In genomic region chr1:6795661-6796060, GRCh38 we compare ENCODE assay signal across 15 cellular contexts. TPM values are rescaled to one million over a fixed set of nuclear protein-coding genes. Genes with fewer than 3 reads are reported as not detected.
DNase-seq lines count a peak whose midpoint lies in the region; ATAC-seq and TF ChIP-seq lines count a peak whose summit lies in the region.
"Had no signal": no experiment of that assay in that cellular context is flagged by ENCODE, and none has a peak within 500 bp of the region (broad histone marks: within the 10 kb centered on the region; RNA-seq: fewer than 3 reads in every experiment).

No MANE protein-coding gene starts in this region.

- H3K9me3 ChIP-seq in A673 (ENCODE audit: low read depth, low read length, poor library complexity, severe bottlenecking): no peaks in the 10 kb centered on the region
- H3K9me3 ChIP-seq in body of pancreas: no peaks in the 10 kb centered on the region
- no peaks in the 10 kb centered on the region for H3K9me3 ChIP-seq in CD4-positive, alpha-beta memory T cell (ENCODE audit: control insufficient read depth in 1 of 2, low read length in 2 of 2)
- H3K9me3 ChIP-seq: BE2C, esophagus squamous epithelium had no signal

- WGBS in body of pancreas, 2 donors: 24 to 26% methylated on average over 2 of the region's 2 CpGs

- H3K36me3 Mint-ChIP-seq in CD4-positive, alpha-beta memory T cell: peaks cover 0 to 23% of the 10 kb centered on the region in 2 donors

- CTCF ChIA-PET in A673 (lab: Charles Lee) (interaction anchor here (1.1 kb wide), 1 partner anchor 11 kb away, joined by 17 read pairs; the partner anchor contains the start of gene CAMTA1), HEK293T (lab: Yijun Ruan, JAX) (interaction anchor here (0.7 kb wide), 1 partner anchor 232 kb away, joined by 3 read pairs; no protein-coding TSS in a partner anchor)
- CTCF ChIA-PET in CD4-positive, alpha-beta memory T cell (lab: Charles Lee; ENCODE audit: partially characterized antibody): interaction anchor here (0.7 kb wide), 1 partner anchor 560 kb away, joined by 3 read pairs; the partner anchor contains the start of gene ICMT

- no peak for TF ChIP-seq CTCF in A673 (conservative IDR thresholded peaks at IDR 0.05; ENCODE audit: low read depth, low read length)
- no peak for TF ChIP-seq CTCF in body of pancreas (IDR thresholded peaks at IDR 0.05)

- peaks cover 11 to 35% (median 23%) of the 10 kb centered on the region in 4 donors for H3K4me1 Mint-ChIP-seq in CD4-positive, alpha-beta memory T cell

- no peak for TF ChIP-seq POLR2A in body of pancreas (IDR thresholded peaks at IDR 0.05)

- H3K4me3 ChIP-seq in A673 (ENCODE audit: low read depth, low read length, poor library complexity, severe bottlenecking) (no peak overlapping the region), body of pancreas (no peak overlapping the region)
- H3K4me3 ChIP-seq in CD4-positive, alpha-beta memory T cell (ENCODE audit: low read length in 2 of 2): no peak overlapping the region
- H3K4me3 ChIP-seq: esophagus squamous epithelium had no signal

- H3K9me3 Mint-ChIP-seq in CD4-positive, alpha-beta memory T cell: no peaks in the 10 kb centered on the region
- H3K9me3 Mint-ChIP-seq: activated T-helper 2 cell treated with anti-CD3 and anti-CD28 coated beads, Interferon-gamma antibody, Interleukin-2, Interleukin-4, amounts not matched to agents 10 μg/mL and 5 μg/mL and 100 μg/mL, durations not matched to agents 14 hours and 24 hours and 36 hours; T-helper 1 cell treated with Interleukin-12 subunit alpha and Interleukin-12 subunit beta and Interleukin-4 antibody, amounts not matched to agents 30 μg/mL and 1 μg/mL, for 36 hours had no signal

- no peak overlapping the region for H3K4me3 Mint-ChIP-seq in CD4-positive, alpha-beta memory T cell
- H3K4me3 Mint-ChIP-seq: T-helper 1 cell treated with Interleukin-12 subunit alpha and Interleukin-12 subunit beta and Interleukin-4 antibody, amounts not matched to agents 30 μg/mL and 1 μg/mL, for 36 hours had no signal

- POLR2A ChIA-PET in A673 (lab: Charles Lee; ENCODE audit: low non-redundant PET) (no interaction called here), HEK293T (lab: Yijun Ruan, JAX) (interaction anchor here (1.3 to 2.2 kb wide), 2 partner anchors 11 to 96 kb away, joined by 3 to 9 read pairs; partner anchors contain the start of gene CAMTA1)
- POLR2A ChIA-PET in CD4-positive, alpha-beta memory T cell (lab: Charles Lee; ENCODE audit: partially characterized antibody): interaction anchor here (1.6 kb wide), 1 partner anchor 11 kb away, joined by 6 read pairs; the partner anchor contains the start of gene CAMTA1

- no peaks in the 10 kb centered on the region for H3K27me3 Mint-ChIP-seq in CD4-positive, alpha-beta memory T cell

- H3K36me3 ChIP-seq in A673 (ENCODE audit: insufficient read depth, low read length, poor library complexity, severe bottlenecking): no peaks in the 10 kb centered on the region
- H3K36me3 ChIP-seq in body of pancreas (replicated peaks in 1 of 2; ENCODE audit: insufficient read depth in 1 of 2, low read depth in 2 of 2): no peaks in the 10 kb centered on the region
- no peaks in the 10 kb centered on the region for H3K36me3 ChIP-seq in CD4-positive, alpha-beta memory T cell (ENCODE audit: insufficient read depth, low read length)
- H3K36me3 ChIP-seq: BE2C had no signal

- no peak overlapping the region for H3K27ac Mint-ChIP-seq in CD4-positive, alpha-beta memory T cell
- H3K27ac Mint-ChIP-seq: activated T-helper 2 cell treated with anti-CD3 and anti-CD28 coated beads, Interferon-gamma antibody, Interleukin-2, Interleukin-4, amounts not matched to agents 10 μg/mL and 5 μg/mL and 100 μg/mL, durations not matched to agents 14 hours and 24 hours and 36 hours; T-helper 1 cell treated with Interleukin-12 subunit alpha and Interleukin-12 subunit beta and Interleukin-4 antibody, amounts not matched to agents 30 μg/mL and 1 μg/mL, for 36 hours had no signal

- H3K4me1 ChIP-seq in A673 (ENCODE audit: insufficient read depth, low read length, poor library complexity, severe bottlenecking): peaks cover 6% of the 10 kb centered on the region
- peaks cover 31% of the 10 kb centered on the region for H3K4me1 ChIP-seq in body of pancreas
- peaks cover 7% of the 10 kb centered on the region for H3K4me1 ChIP-seq in CD4-positive, alpha-beta memory T cell (ENCODE audit: insufficient read depth, low read length)
- H3K4me1 ChIP-seq: BE2C had no signal

- H3K27ac ChIP-seq in A673 (ENCODE audit: low read depth, low read length, poor library complexity, severe bottlenecking): no peak overlapping the region
- H3K27ac ChIP-seq in body of pancreas: peak overlapping the region in 2 of 4 donors; percentile 56 to 62
- H3K27ac ChIP-seq in CD4-positive, alpha-beta memory T cell (ENCODE audit: low read depth, low read length): no peak overlapping the region
- H3K27ac ChIP-seq: esophagus squamous epithelium, KMS-11 had no signal

- H3K27me3 ChIP-seq in A673 (replicated peaks; ENCODE audit: insufficient read depth, low read depth, low read length, poor library complexity) (no peaks in the 10 kb centered on the region), body of pancreas (no peaks in the 10 kb centered on the region)
- H3K27me3 ChIP-seq in CD4-positive, alpha-beta memory T cell (ENCODE audit: insufficient read depth, low read length): no peaks in the 10 kb centered on the region
- H3K27me3 ChIP-seq: BE2C, esophagus squamous epithelium had no signal

- intact Hi-C loops in A673 (cut with micrococcal nuclease; ENCODE audit: unreplicated experiment) (loop anchor here (2.0 to 5.0 kb wide), 3 partner anchors 95 to 852 kb away; no protein-coding TSS in a partner anchor), body of pancreas (cut with DNase I) (loop anchor here (10.0 kb wide), 1 partner anchor 89 kb away; no protein-coding TSS in a partner anchor)
- intact Hi-C loops in CD4-positive, alpha-beta memory T cell (cut with micrococcal nuclease): loop anchor here (2.0 kb wide), 1 partner anchor 95 kb away; no protein-coding TSS in a partner anchor

- peak; percentile 27 for DNase-seq in A673 (ENCODE audit: low spot score)
- no peak for DNase-seq in HEK293T (ENCODE audit: extremely low spot score)
- peak in 1 of 4 donors; percentile 28 for DNase-seq in body of pancreas
- peak; percentile 26 for DNase-seq in kidney tubule cell (ENCODE audit: low spot score)
- DNase-seq in CD4-positive, alpha-beta memory T cell: no peak
- no peak for DNase-seq in NCI-H1694 (lab: John Stamatoyannopoulos, UW)
- DNase-seq: activated CD4-positive, alpha-beta T cell treated with anti-CD3 and anti-CD28 coated beads, Interleukin-2, amount 50 U/mL, for 4 hours; BE2C; caudate nucleus; esophagus squamous epithelium had no signal

- BruUV-seq in A673 (replicated peaks; lab: Mats Ljungman, UMichigan): no TSS peak

- ATAC-seq in body of pancreas: peak; percentile 78
- ATAC-seq in HG02571 (IDR thresholded peaks at IDR 0.05; ENCODE audit: unreplicated experiment): no peak
- ATAC-seq in GM19455 (IDR thresholded peaks at IDR 0.05; ENCODE audit: unreplicated experiment): no peak

TF ChIP-seq in HEK293T, 16 proteins besides CTCF, POLR2A, EP300 and RAD21:
- TF ChIP-seq BHLHE40 (IDR thresholded peaks at IDR 0.05; ENCODE audit: borderline replicate concordance) (no peak), PKNOX1 (IDR thresholded peaks at IDR 0.05) (0 out of 2 replicates have a peak, but pooled peaks have one; percentile 27), TARDBP (IDR thresholded peaks at IDR 0.05) (no peak)

RNA-seq across cellular contexts. Expression of gene CAMTA1, which starts 10.4 kb away (rescaled TPM):
- total RNA-seq in A673 (2021) (85.2 and 92.2 TPM in 2 replicates), body of pancreas (10 to 100 TPM; 36.3 to 59.7 TPM)
- total RNA-seq in CD4-positive, alpha-beta memory T cell: 10 to 100 TPM; 39.1 to 42.5 TPM
- polyA plus RNA-seq in CD4-positive, alpha-beta memory T cell: 100 to 1,000 TPM in 1 of 2 donors, 10 to 100 TPM in 1; 77.4 to 118 TPM

Comparison
In these comparisons a context has a peak if more than half of its experiments do, and no peak if none do; other contexts are left out.
1. DNase-seq: peak in A673 (single experiment) and kidney tubule cell (single experiment); none in HEK293T (single experiment), CD4-positive, alpha-beta memory T cell (0 of 5) and NCI-H1694 (single experiment).